In the genomic region with DNA sequence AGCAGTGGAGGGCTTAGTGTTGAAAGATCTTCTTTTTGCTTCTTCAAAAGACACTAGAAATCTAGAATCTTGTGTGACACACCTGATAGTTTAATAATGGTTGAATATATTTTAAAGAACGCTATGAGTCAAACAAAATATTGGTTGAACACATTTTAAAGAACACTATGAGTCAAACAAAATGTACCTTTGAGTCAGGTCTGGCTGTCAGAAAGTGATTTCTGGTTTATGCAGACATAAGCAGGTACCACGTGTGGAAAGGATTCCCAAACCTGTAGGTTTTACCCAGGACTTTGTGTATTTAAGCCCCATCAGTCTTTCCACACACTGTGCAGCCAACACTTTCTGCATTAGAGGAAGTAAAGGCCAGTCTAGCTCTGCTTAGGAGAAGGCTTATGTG, we compare ENCODE assay signal across 24 cellular contexts.
"Had no signal": no experiment of that assay in that cellular context is flagged by ENCODE, and none has a peak within 500 bp of the region (broad histone marks: within the 10 kb centered on the region; RNA-seq: fewer than 3 reads in every experiment).

No MANE protein-coding gene starts in this region.

- H3K4me3 Mint-ChIP-seq: naive thymus-derived CD8-positive, alpha-beta T cell; stimulated activated effector memory CD8-positive, alpha-beta T cell treated with anti-CD3 and anti-CD28 coated beads, Interleukin-12 subunit alpha, Interleukin-12 subunit beta, amount 100 ng/mL, for 72 hours had no signal

- DNase-seq: dermis blood vessel endothelial cell; effector memory CD4-positive, alpha-beta T cell; foreskin fibroblast; glutamatergic neuron; heart right ventricle; hippocampal formation; left cardiac atrium; left lung; naive thymus-derived CD8-positive, alpha-beta T cell; pancreas; sigmoid colon; stimulated activated CD4-positive, alpha-beta T cell treated with anti-CD3 and anti-CD28 coated beads, Interleukin-2, amount 100 ng/mL, for 24 hours; stimulated activated CD4-positive, alpha-beta T cell treated with anti-CD3 and anti-CD28 coated beads, Interleukin-4, amount 100 ng/mL, for 24 hours; stimulated activated naive CD4-positive, alpha-beta T cell treated with Interleukin-2 at 50 U/mL for 16 hours; stomach; thyroid gland; trophoblast cell had no signal

- FAIRE-seq: endothelial cell of umbilical vein, islet of Langerhans, pancreas had no signal

- H3K36me3 Mint-ChIP-seq: stimulated activated effector memory CD8-positive, alpha-beta T cell treated with anti-CD3 and anti-CD28 coated beads, Interleukin-12 subunit alpha, Interleukin-12 subunit beta, amount 100 ng/mL, for 72 hours had no signal

- H3K27ac ChIP-seq: coronary artery, gastroesophageal sphincter, heart right ventricle, left lung, pancreas, prostate gland, right atrium auricular region, sigmoid colon, stomach, thyroid gland had no signal

- H3K27ac Mint-ChIP-seq: naive thymus-derived CD8-positive, alpha-beta T cell; stimulated activated effector memory CD8-positive, alpha-beta T cell treated with anti-CD3 and anti-CD28 coated beads, Interleukin-12 subunit alpha, Interleukin-12 subunit beta, amount 100 ng/mL, for 72 hours had no signal

- H3K4me1 Mint-ChIP-seq: naive thymus-derived CD8-positive, alpha-beta T cell; stimulated activated effector memory CD8-positive, alpha-beta T cell treated with anti-CD3 and anti-CD28 coated beads, Interleukin-12 subunit alpha, Interleukin-12 subunit beta, amount 100 ng/mL, for 72 hours had no signal
